8 cellular contexts compared by ENCODE assay signal in the genomic region with DNA sequence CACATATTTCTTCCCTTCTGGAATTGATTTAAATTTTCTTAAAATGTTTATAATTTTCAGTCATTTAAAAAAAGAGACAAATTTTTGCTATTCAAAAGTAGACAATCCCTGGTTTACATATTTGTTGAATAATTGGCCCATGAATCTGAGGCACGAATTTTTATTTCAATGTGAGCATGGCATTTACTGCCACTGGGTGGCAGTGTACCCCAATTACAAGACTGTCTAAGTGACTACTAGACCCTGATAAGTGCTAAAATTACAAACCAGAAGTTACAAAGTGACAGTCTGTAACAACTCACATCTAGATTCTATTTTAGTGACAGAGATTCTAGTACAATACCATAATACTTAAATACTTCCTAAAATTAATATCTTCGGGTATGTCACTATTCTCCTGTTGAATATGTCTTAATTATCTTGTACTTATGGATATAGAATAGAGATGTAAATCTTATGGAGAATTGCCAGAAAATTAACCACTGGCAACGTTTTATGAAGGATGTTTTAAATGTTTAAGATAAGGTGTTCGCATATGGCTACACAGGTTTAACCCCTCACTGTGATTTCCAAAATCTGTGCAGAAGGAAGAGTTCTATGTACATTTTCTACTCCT.
DNase-seq lines count a peak whose midpoint lies in the region; ATAC-seq and TF ChIP-seq lines count a peak whose summit lies in the region.

No MANE protein-coding gene starts in this region.

- H3K4me3 ChIP-seq in epithelial cell of esophagus (ENCODE audit: low read length) = no peak overlapping the region

- ATAC-seq in activated T-cell treated with anti-CD3 and anti-CD28 coated beads, Interleukin-2, amount 50 U/mL, for 72 hours (replicated peaks in 1 of 2) = no peak
- ATAC-seq in activated T-cell treated with anti-CD3 and anti-CD28 coated beads, Interleukin-2, amount 50 U/mL, for 4 hours = no peak
- ATAC-seq in HG03354 (IDR thresholded peaks at IDR 0.05; ENCODE audit: poor library complexity, severe bottlenecking, unreplicated experiment) (peak; percentile 65), HG02763 (IDR thresholded peaks at IDR 0.05; ENCODE audit: unreplicated experiment) (no peak)

- H3K4me1 Mint-ChIP-seq in activated T-cell treated with anti-CD3 and anti-CD28 coated beads, Interleukin-2, amount 50 U/mL, for 72 hours (ENCODE audit: low read depth) = no peaks in the 10 kb centered on the region
- H3K4me1 Mint-ChIP-seq in activated T-cell treated with anti-CD3 and anti-CD28 coated beads, Interleukin-2, amount 50 U/mL, for 4 hours (ENCODE audit: low read depth) = no peaks in the 10 kb centered on the region

- no peaks in the 10 kb centered on the region for H3K27me3 Mint-ChIP-seq in activated T-cell treated with anti-CD3 and anti-CD28 coated beads, Interleukin-2, amount 50 U/mL, for 72 hours (ENCODE audit: low read depth)
- H3K27me3 Mint-ChIP-seq in activated T-cell treated with anti-CD3 and anti-CD28 coated beads, Interleukin-2, amount 50 U/mL, for 4 hours (ENCODE audit: low read depth) = no peaks in the 10 kb centered on the region

- peaks cover 0 to 1% of the 10 kb centered on the region in 2 donors for H3K9me3 Mint-ChIP-seq in activated T-cell treated with anti-CD3 and anti-CD28 coated beads, Interleukin-2, amount 50 U/mL, for 72 hours
- H3K9me3 Mint-ChIP-seq in activated T-cell treated with anti-CD3 and anti-CD28 coated beads, Interleukin-2, amount 50 U/mL, for 4 hours = no peaks in the 10 kb centered on the region

- no peak overlapping the region for H3K4me3 Mint-ChIP-seq in activated T-cell treated with anti-CD3 and anti-CD28 coated beads, Interleukin-2, amount 50 U/mL, for 72 hours
- H3K4me3 Mint-ChIP-seq in activated T-cell treated with anti-CD3 and anti-CD28 coated beads, Interleukin-2, amount 50 U/mL, for 4 hours = no peak overlapping the region

- peak; percentile 4 to 6 for DNase-seq in activated T-cell treated with anti-CD3 and anti-CD28 coated beads, Interleukin-2, amount 50 U/mL, for 72 hours
- DNase-seq in activated T-cell treated with anti-CD3 and anti-CD28 coated beads, Interleukin-2, amount 50 U/mL, for 4 hours = no peak
- DNase-seq in RPMI7951 (ENCODE audit: low read depth) (peak; percentile 43), epithelial cell of esophagus (ENCODE audit: low read depth) (peak; percentile 54), myocyte (ENCODE audit: low read depth) (peak; percentile 57), NCI-H226 (no peak)

- no peaks in the 10 kb centered on the region for H3K36me3 Mint-ChIP-seq in activated T-cell treated with anti-CD3 and anti-CD28 coated beads, Interleukin-2, amount 50 U/mL, for 72 hours (ENCODE audit: insufficient read depth in 2 of 2)
- H3K36me3 Mint-ChIP-seq in activated T-cell treated with anti-CD3 and anti-CD28 coated beads, Interleukin-2, amount 50 U/mL, for 4 hours (ENCODE audit: insufficient read depth) = no peaks in the 10 kb centered on the region

- TF ChIP-seq CTCF in epithelial cell of esophagus (IDR thresholded peaks at IDR 0.05; ENCODE audit: insufficient read depth, low read depth, low read length, missing control alignments) = peak; percentile 75

- no peak overlapping the region for H3K27ac Mint-ChIP-seq in activated T-cell treated with anti-CD3 and anti-CD28 coated beads, Interleukin-2, amount 50 U/mL, for 72 hours

Comparison
In these comparisons a context has a peak if more than half of its experiments do, and no peak if none do; other contexts are left out.
1. DNase-seq: peak in activated T-cell treated with anti-CD3 and anti-CD28 coated beads, Interleukin-2, amount 50 U/mL, for 72 hours (2 of 2), RPMI7951 (single experiment), epithelial cell of esophagus (single experiment) and myocyte (single experiment); none in activated T-cell treated with anti-CD3 and anti-CD28 coated beads, Interleukin-2, amount 50 U/mL, for 4 hours (single experiment) and NCI-H226 (single experiment).